Comparison of ENCODE assay signal across 1 cellular context in genomic region chr13:23966221-23966690, GRCh38.
TF ChIP-seq lines count a peak whose summit lies in the region.

No MANE protein-coding gene starts in this region.

TF ChIP-seq in GM23338, 12 proteins besides CTCF, POLR2A, EP300 and RAD21 (continued from another document):
- TF ChIP-seq ZNF462 (CRISPR knock-in tag; IDR thresholded peaks at IDR 0.05), result no peak
- no peak for TF ChIP-seq ZNF331 (CRISPR knock-in tag; IDR thresholded peaks at IDR 0.05; ENCODE audit: low read depth)
- TF ChIP-seq POLR2AphosphoS5 (IDR thresholded peaks at IDR 0.05; ENCODE audit: low read depth), result no peak
- TF ChIP-seq REST (IDR thresholded peaks at IDR 0.05; ENCODE audit: unreplicated experiment), result no peak
- no peak for TF ChIP-seq JUNB (IDR thresholded peaks at IDR 0.05; ENCODE audit: unreplicated experiment)
- no peak for TF ChIP-seq CREB1 (CRISPR knock-in tag; IDR thresholded peaks at IDR 0.05; ENCODE audit: low read depth)
- no peak for TF ChIP-seq ETS1 (IDR thresholded peaks at IDR 0.05)
- TF ChIP-seq NANOG (IDR thresholded peaks at IDR 0.05; ENCODE audit: borderline replicate concordance), result no peak
- TF ChIP-seq ZNF114 (CRISPR knock-in tag; IDR thresholded peaks at IDR 0.05), result no peak
